Comparison of ENCODE assay signal across 8 cellular contexts in genomic region chr1:56578963-56579875, GRCh38. TPM values are rescaled to one million over a fixed set of nuclear protein-coding genes. Genes with fewer than 3 reads are reported as not detected.
DNase-seq lines count a peak whose midpoint lies in the region; ATAC-seq and TF ChIP-seq lines count a peak whose summit lies in the region.

PLPP3 (minus strand) TSS chr1:56579563; CDS start chr1:56579016, 547 bp downstream.

- intact Hi-C loops in dorsolateral prefrontal cortex (cut with DNase I) (loop anchor here (2.0 to 10.0 kb wide), 3 partner anchors 142 to 1202 kb away; no protein-coding TSS in a partner anchor), left colon (cut with DNase I, micrococcal nuclease) (no loop called here)

- H3K27ac ChIP-seq in KOPT-K1 (ENCODE audit: low read depth, low read length, poor library complexity, severe bottlenecking) = peak within 1 kb of the TSS; percentile 36
- H3K27ac ChIP-seq in SK-N-MC = no peak within 1 kb of the TSS
- H3K27ac ChIP-seq in dorsolateral prefrontal cortex = peak within 1 kb of the TSS; percentile 45 to 98 (median 94)

- no peak within 1 kb of the TSS for H3K9ac ChIP-seq in SK-N-MC (ENCODE audit: insufficient read length)

- H3K36me3 ChIP-seq in KOPT-K1 (ENCODE audit: insufficient read depth, low read length) (no peaks in the 10 kb centered on the region), SK-N-MC (ENCODE audit: insufficient read depth, low read length) (no peaks in the 10 kb centered on the region)

- TF ChIP-seq CTCF in dorsolateral prefrontal cortex (IDR thresholded peaks at IDR 0.05 in 54 of 56, conservative IDR thresholded peaks at IDR 0.05 in 2 of 56; ENCODE audit: low read depth in 1 of 56, partially characterized antibody in 56 of 56) = peak; percentile 29 to 68 (median 54)

- ATAC-seq in activated CD8-positive, alpha-beta memory T cell treated with anti-CD3 and anti-CD28 coated beads, Interleukin-2, amount 10 ng/mL, durations not matched to agents 7 days and 5 days = peak; percentile 45
- peak; percentile 87 for ATAC-seq in left colon
- peak; percentile 36 for ATAC-seq in stimulated activated effector memory CD8-positive, alpha-beta T cell treated with anti-CD3 and anti-CD28 coated beads, Interleukin-12 subunit alpha, Interleukin-12 subunit beta, amount 100 ng/mL, for 72 hours
- no peak for ATAC-seq in GM21825 (IDR thresholded peaks at IDR 0.05; ENCODE audit: unreplicated experiment)

- H3K27ac Mint-ChIP-seq in activated CD8-positive, alpha-beta memory T cell treated with anti-CD3 and anti-CD28 coated beads, Interleukin-2, amount 10 ng/mL, durations not matched to agents 7 days and 5 days = no peak within 1 kb of the TSS
- H3K27ac Mint-ChIP-seq in stimulated activated effector memory CD8-positive, alpha-beta T cell treated with anti-CD3 and anti-CD28 coated beads, Interleukin-12 subunit alpha, Interleukin-12 subunit beta, amount 100 ng/mL, for 72 hours = no peak within 1 kb of the TSS

- H3K9me3 Mint-ChIP-seq in activated CD8-positive, alpha-beta memory T cell treated with anti-CD3 and anti-CD28 coated beads, Interleukin-2, amount 10 ng/mL, durations not matched to agents 7 days and 5 days (ENCODE audit: low read depth) = no peaks in the 10 kb centered on the region
- no peaks in the 10 kb centered on the region for H3K9me3 Mint-ChIP-seq in stimulated activated effector memory CD8-positive, alpha-beta T cell treated with anti-CD3 and anti-CD28 coated beads, Interleukin-12 subunit alpha, Interleukin-12 subunit beta, amount 100 ng/mL, for 72 hours

- peak within 1 kb of the TSS; percentile 56 for H3K4me3 Mint-ChIP-seq in activated CD8-positive, alpha-beta memory T cell treated with anti-CD3 and anti-CD28 coated beads, Interleukin-2, amount 10 ng/mL, durations not matched to agents 7 days and 5 days
- H3K4me3 Mint-ChIP-seq in stimulated activated effector memory CD8-positive, alpha-beta T cell treated with anti-CD3 and anti-CD28 coated beads, Interleukin-12 subunit alpha, Interleukin-12 subunit beta, amount 100 ng/mL, for 72 hours = peak within 1 kb of the TSS; percentile 36

- H3K9me3 ChIP-seq in KOPT-K1 (ENCODE audit: insufficient read depth, low read length, poor library complexity, severe bottlenecking) (no peaks in the 10 kb centered on the region), SK-N-MC (ENCODE audit: low read depth, low read length) (no peaks in the 10 kb centered on the region)

- peaks cover 45% of the 10 kb centered on the region for H3K27me3 Mint-ChIP-seq in activated CD8-positive, alpha-beta memory T cell treated with anti-CD3 and anti-CD28 coated beads, Interleukin-2, amount 10 ng/mL, durations not matched to agents 7 days and 5 days

- no peak for DNase-seq in activated CD8-positive, alpha-beta memory T cell treated with anti-CD3 and anti-CD28 coated beads, Interleukin-2, amount 10 ng/mL, durations not matched to agents 7 days and 5 days
- no peak for DNase-seq in activated CD8-positive, alpha-beta memory T cell treated with anti-CD3 and anti-CD28 coated beads for 24 hours
- peak; percentile 12 for DNase-seq in SK-N-MC (ENCODE audit: low read depth, low spot score)
- DNase-seq in dorsolateral prefrontal cortex = peak; percentile 14 to 83 (median 78)
- DNase-seq in left colon = peak; percentile 80 to 86
- DNase-seq in stimulated activated effector memory CD8-positive, alpha-beta T cell treated with anti-CD3 and anti-CD28 coated beads, Interleukin-12 subunit alpha, Interleukin-12 subunit beta, amount 100 ng/mL, for 72 hours (ENCODE audit: low spot score in 2 of 2) = no peak

- peak within 1 kb of the TSS; percentile 80 for H3K4me3 ChIP-seq in SK-N-MC
- peak within 1 kb of the TSS; percentile 62 to 97 (median 86) for H3K4me3 ChIP-seq in dorsolateral prefrontal cortex

- CTCF ChIA-PET in activated CD8-positive, alpha-beta memory T cell treated with anti-CD3 and anti-CD28 coated beads, Interleukin-2, amount 10 ng/mL, durations not matched to agents 7 days and 5 days (lab: Charles Lee) = interaction anchor here (1.1 kb wide), 1 partner anchor 9 kb away, joined by 3 read pairs; no protein-coding TSS in a partner anchor

- H3K4me1 Mint-ChIP-seq in activated CD8-positive, alpha-beta memory T cell treated with anti-CD3 and anti-CD28 coated beads, Interleukin-2, amount 10 ng/mL, durations not matched to agents 7 days and 5 days = peaks cover 7% of the 10 kb centered on the region
- no peaks in the 10 kb centered on the region for H3K4me1 Mint-ChIP-seq in stimulated activated effector memory CD8-positive, alpha-beta T cell treated with anti-CD3 and anti-CD28 coated beads, Interleukin-12 subunit alpha, Interleukin-12 subunit beta, amount 100 ng/mL, for 72 hours

- H3K27me3 ChIP-seq in dorsolateral prefrontal cortex = peaks cover 0 to 10% (median 0%) of the 10 kb centered on the region in 45 donors

- no peaks in the 10 kb centered on the region for H3K36me3 Mint-ChIP-seq in activated CD8-positive, alpha-beta memory T cell treated with anti-CD3 and anti-CD28 coated beads, Interleukin-2, amount 10 ng/mL, durations not matched to agents 7 days and 5 days
- H3K36me3 Mint-ChIP-seq in stimulated activated effector memory CD8-positive, alpha-beta T cell treated with anti-CD3 and anti-CD28 coated beads, Interleukin-12 subunit alpha, Interleukin-12 subunit beta, amount 100 ng/mL, for 72 hours = no peaks in the 10 kb centered on the region

RNA-seq across cellular contexts. Expression of gene PLPP3, which starts in this region (rescaled TPM):
- total RNA-seq in activated CD8-positive, alpha-beta memory T cell treated with anti-CD3 and anti-CD28 coated beads, Interleukin-2, amount 10 ng/mL, durations not matched to agents 7 days and 5 days = not detected
- 100 to 1,000 TPM in 79 of 120 experiments, 10 to 100 TPM in 41; 59.9 to 264 (median 115) TPM for total RNA-seq in dorsolateral prefrontal cortex
- total RNA-seq in left colon = 10 to 100 TPM; 29.8 to 46.5 TPM

Comparison
In these comparisons a context has a peak if more than half of its experiments do, and no peak if none do; other contexts are left out.
1. RNA of gene PLPP3 (total RNA-seq): 59.9 to 264 TPM in dorsolateral prefrontal cortex and 29.8 to 46.5 TPM in left colon; not detected in activated CD8-positive, alpha-beta memory T cell treated with anti-CD3 and anti-CD28 coated beads, Interleukin-2, amount 10 ng/mL, durations not matched to agents 7 days and 5 days; every median in the first group is over 10 times any median in the second.
2. Peak in ATAC-seq in activated CD8-positive, alpha-beta memory T cell treated with anti-CD3 and anti-CD28 coated beads, Interleukin-2, amount 10 ng/mL, durations not matched to agents 7 days and 5 days; RNA of the gene not detected or under 1 TPM.
3. DNase-seq: peak in SK-N-MC (single experiment), dorsolateral prefrontal cortex (10 of 10) and left colon (2 of 2); none in activated CD8-positive, alpha-beta memory T cell treated with anti-CD3 and anti-CD28 coated beads, Interleukin-2, amount 10 ng/mL, durations not matched to agents 7 days and 5 days (single experiment), activated CD8-positive, alpha-beta memory T cell treated with anti-CD3 and anti-CD28 coated beads for 24 hours (single experiment) and stimulated activated effector memory CD8-positive, alpha-beta T cell treated with anti-CD3 and anti-CD28 coated beads, Interleukin-12 subunit alpha, Interleukin-12 subunit beta, amount 100 ng/mL, for 72 hours (0 of 2).
4. intact Hi-C loops: an anchor here in dorsolateral prefrontal cortex (2.0 to 10.0 kb wide); none called in left colon.